ENCODE assay signal across 20 cellular contexts in the genomic region with DNA sequence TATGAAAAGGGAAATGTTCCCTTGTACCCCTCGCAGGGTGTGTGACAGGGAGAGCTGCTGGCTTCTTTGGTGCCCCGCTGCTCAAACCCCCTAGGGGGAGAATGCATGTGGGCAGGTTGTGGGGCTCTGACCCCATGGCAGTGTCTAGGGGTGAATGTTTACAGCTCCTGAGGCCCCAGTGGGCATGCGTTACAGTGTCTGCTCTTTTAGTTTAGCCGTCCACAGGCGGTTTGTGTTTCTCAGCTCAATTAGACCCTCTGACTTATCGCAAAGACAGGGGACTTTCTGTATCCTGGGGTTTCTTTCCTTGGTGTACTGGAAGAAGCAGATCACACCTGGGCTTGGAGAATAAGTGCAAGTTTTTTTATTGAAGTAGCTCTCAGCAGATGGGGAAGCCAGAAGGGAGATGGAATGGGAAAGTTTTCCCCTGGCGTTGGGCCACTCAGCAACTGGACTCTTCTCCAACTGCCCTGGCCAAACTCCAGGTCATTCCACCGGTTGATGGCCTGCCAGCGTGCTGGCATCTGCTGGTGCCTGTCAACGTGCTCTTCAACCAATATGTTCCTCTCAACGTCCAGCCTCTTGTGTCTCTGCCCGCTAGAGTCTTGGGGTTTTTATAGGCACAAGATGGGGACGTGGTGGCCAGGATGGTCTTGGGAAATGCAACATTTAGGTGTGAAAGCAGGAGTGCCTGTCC.
DNase-seq lines count a peak whose midpoint lies in the region; ATAC-seq and TF ChIP-seq lines count a peak whose summit lies in the region.
"Had no signal": no experiment of that assay in that cellular context is flagged by ENCODE, and none has a peak within 500 bp of the region (broad histone marks: within the 10 kb centered on the region; RNA-seq: fewer than 3 reads in every experiment).

No MANE protein-coding gene starts in this region.

- no peak overlapping the region for H3K27ac Mint-ChIP-seq in WTC11
- H3K27ac Mint-ChIP-seq: CD8-positive, alpha-beta T cell had no signal

- peak; percentile 57 for DNase-seq in DMS 273 (lab: John Stamatoyannopoulos, UW; ENCODE audit: unreplicated experiment)
- no peak for DNase-seq in DMS 273 treated with DMSO at 0.1 percent for 48 hours (lab: John Stamatoyannopoulos, UW)
- peak; percentile 12 for DNase-seq in ELF-1 (ENCODE audit: low read depth, low spot score)
- peak; percentile 13 for DNase-seq in WTC11 (ENCODE audit: low spot score)
- peak; percentile 15 for DNase-seq in myocyte (ENCODE audit: low read depth)
- no peak for DNase-seq in SIG-M5 treated with dmso at 0.1 percent for 504 hours (lab: John Stamatoyannopoulos, UW; ENCODE audit: unreplicated experiment)
- no peak for DNase-seq in glomerular visceral epithelial cell (ENCODE audit: extremely low spot score)
- DNase-seq: CD8-positive, alpha-beta T cell; GDM1; NCI-H1092; NCI-H1436; NCI-H1930; NCI-H2227 treated with DMSO at 0.1 percent for 48 hours; NCI-H524; NCI-H774; NK-92 treated with Interleukin-12 subunit alpha and Interleukin-12 subunit beta, amount 100 ng/mL, for 24 hours; SW 1271 had no signal

- H3K4me3 Mint-ChIP-seq in WTC11, result no peak overlapping the region
- H3K4me3 Mint-ChIP-seq: CD8-positive, alpha-beta T cell had no signal

- peaks cover 21% of the 10 kb centered on the region for H3K4me1 Mint-ChIP-seq in WTC11

- CTCF ChIA-PET in WTC11 (lab: Charles Lee), result interaction anchor here (0.6 to 0.7 kb wide), 2 partner anchors 245 to 705 kb away, joined by 3 read pairs; no protein-coding TSS in a partner anchor

- POLR2A ChIA-PET in WTC11 (lab: Charles Lee), result no interaction called here

- H3K9me3 Mint-ChIP-seq in WTC11, result no peaks in the 10 kb centered on the region

- ATAC-seq in WTC11 (peak; percentile 60), SK-N-SH treated with all-trans-retinoic acid at 6 μM for 48 hours (no peak)
- ATAC-seq: CD8-positive, alpha-beta T cell; K562; Panc1 had no signal

- H3K36me3 Mint-ChIP-seq in WTC11, result no peaks in the 10 kb centered on the region
- H3K36me3 Mint-ChIP-seq: CD8-positive, alpha-beta T cell had no signal

- H3K27me3 Mint-ChIP-seq in WTC11 (ENCODE audit: low read depth), result no peaks in the 10 kb centered on the region

- no peak for TF ChIP-seq CTCF in WTC11 (IDR thresholded peaks at IDR 0.05)

TF ChIP-seq in WTC11, 78 proteins besides CTCF, POLR2A, EP300 and RAD21 (continues in another document):
- TF ChIP-seq, protein P1, sequence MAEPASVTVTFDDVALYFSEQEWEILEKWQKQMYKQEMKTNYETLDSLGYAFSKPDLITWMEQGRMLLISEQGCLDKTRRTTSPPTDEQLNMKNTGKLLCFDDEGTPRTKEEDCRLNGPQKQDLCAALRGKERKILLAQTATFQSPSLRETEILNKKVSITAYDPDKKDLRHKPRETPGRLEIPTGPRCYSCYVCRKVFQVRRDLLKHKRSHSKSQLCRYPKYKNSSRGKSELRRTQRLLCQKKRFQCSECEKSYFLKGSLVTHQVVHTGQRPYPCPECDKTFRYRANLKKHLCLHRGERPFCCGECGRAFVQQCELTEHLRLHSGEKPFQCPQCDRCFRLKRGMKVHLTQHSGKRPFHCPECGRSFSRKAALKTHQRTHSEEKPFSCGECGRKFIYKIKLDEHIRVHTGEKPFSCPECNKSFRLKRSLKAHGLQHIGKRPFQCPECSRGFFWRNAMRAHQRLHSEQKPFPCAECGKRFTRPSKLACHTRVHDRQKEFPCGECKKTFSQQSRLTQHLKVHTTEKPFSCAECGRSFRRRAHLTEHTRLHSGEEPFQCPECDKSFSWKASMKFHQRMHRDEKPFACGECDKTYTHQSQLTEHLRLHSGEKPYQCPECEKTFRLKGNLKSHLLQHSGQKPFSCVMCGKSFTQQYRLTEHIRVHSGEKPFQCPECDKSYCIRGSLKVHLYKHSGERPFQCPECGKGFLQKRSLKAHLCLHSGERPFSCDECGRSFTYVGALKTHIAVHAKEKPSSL (CRISPR knock-in tag; conservative IDR thresholded peaks at IDR 0.05), result no peak
- TF ChIP-seq SP1 (CRISPR knock-in tag; conservative IDR thresholded peaks at IDR 0.05) (no peak), ZNF671 (CRISPR knock-in tag; IDR thresholded peaks at IDR 0.05) (no peak), ZNF121 (CRISPR knock-in tag; IDR thresholded peaks at IDR 0.05) (no peak), IRF2 (CRISPR knock-in tag; IDR thresholded peaks at IDR 0.05; ENCODE audit: borderline replicate concordance, low read depth) (no peak), NFYB (CRISPR knock-in tag; conservative IDR thresholded peaks at IDR 0.05; ENCODE audit: low read depth) (no peak), ZNF317 (CRISPR knock-in tag; IDR thresholded peaks at IDR 0.05; ENCODE audit: borderline replicate concordance, low read depth) (no peak), NR2C2 (CRISPR knock-in tag; IDR thresholded peaks at IDR 0.05) (no peak), FOXJ3 (CRISPR knock-in tag; IDR thresholded peaks at IDR 0.05; ENCODE audit: borderline replicate concordance) (no peak), RELA (CRISPR knock-in tag; IDR thresholded peaks at IDR 0.05; ENCODE audit: borderline replicate concordance) (no peak)
- TF ChIP-seq, protein P2, sequence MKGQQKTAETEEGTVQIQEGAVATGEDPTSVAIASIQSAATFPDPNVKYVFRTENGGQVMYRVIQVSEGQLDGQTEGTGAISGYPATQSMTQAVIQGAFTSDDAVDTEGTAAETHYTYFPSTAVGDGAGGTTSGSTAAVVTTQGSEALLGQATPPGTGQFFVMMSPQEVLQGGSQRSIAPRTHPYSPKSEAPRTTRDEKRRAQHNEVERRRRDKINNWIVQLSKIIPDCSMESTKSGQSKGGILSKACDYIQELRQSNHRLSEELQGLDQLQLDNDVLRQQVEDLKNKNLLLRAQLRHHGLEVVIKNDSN (CRISPR knock-in tag; IDR thresholded peaks at IDR 0.05), result no peak
- TF ChIP-seq, protein P3, sequence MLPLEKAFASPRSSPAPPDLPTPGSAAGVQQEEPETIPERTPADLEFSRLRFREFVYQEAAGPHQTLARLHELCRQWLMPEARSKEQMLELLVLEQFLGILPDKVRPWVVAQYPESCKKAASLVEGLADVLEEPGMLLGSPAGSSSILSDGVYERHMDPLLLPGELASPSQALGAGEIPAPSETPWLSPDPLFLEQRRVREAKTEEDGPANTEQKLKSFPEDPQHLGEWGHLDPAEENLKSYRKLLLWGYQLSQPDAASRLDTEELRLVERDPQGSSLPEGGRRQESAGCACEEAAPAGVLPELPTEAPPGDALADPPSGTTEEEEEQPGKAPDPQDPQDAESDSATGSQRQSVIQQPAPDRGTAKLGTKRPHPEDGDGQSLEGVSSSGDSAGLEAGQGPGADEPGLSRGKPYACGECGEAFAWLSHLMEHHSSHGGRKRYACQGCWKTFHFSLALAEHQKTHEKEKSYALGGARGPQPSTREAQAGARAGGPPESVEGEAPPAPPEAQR (CRISPR knock-in tag; IDR thresholded peaks at IDR 0.05), result no peak

TF ChIP-seq in SK-N-SH treated with all-trans-retinoic acid at 6 μM for 48 hours, 23 proteins besides CTCF, POLR2A, EP300 and RAD21:
- TF ChIP-seq ZNF70 (CRISPR knock-in tag; IDR thresholded peaks at IDR 0.05) (no peak), ISL1 (CRISPR knock-in tag; IDR thresholded peaks at IDR 0.05) (no peak)

Comparison
In these comparisons a context has a peak if more than half of its experiments do, and no peak if none do; other contexts are left out.
1. DNase-seq: peak in DMS 273 (single experiment), ELF-1 (single experiment), WTC11 (single experiment) and myocyte (single experiment); none in DMS 273 treated with DMSO at 0.1 percent for 48 hours (single experiment), SIG-M5 treated with dmso at 0.1 percent for 504 hours (single experiment) and glomerular visceral epithelial cell (single experiment).